In the genomic region with DNA sequence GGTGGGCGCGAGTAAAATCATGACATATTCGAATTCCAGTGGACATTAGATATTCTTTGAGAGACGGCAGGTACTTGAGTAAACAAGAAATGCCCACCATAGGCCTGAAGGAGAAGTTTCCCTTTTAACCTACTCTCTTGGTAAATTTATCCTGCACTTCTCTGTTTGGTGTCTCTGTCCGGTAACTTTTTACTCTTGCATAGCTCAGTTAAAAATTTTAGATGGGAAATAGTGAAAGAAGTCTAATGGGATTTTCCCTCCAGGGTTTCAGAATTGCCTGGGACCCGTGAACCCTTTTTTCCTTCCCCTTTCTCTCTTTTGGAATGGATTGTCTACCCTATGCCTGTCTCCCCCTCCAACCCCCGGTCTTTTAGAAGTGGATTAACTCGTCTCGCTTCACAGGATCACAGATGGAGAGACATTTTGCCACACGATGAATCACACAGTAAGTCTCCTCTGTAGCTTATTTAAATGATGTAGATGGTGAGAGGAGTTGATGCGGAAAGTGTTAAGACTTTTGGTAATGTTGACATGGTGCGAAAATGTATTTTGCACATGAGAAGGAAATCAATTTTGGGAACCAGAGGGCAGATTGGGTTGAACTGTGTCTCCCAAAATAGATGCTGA, we compare ENCODE assay signal across 8 cellular contexts. TPM values are rescaled to one million over a fixed set of nuclear protein-coding genes. Genes with fewer than 3 reads are reported as not detected.
DNase-seq lines count a peak whose midpoint lies in the region; ATAC-seq and TF ChIP-seq lines count a peak whose summit lies in the region.

No MANE protein-coding gene starts in this region.

- H3K4me3 ChIP-seq in heart left ventricle (peak overlapping the region; percentile 67 to 100 (median 93)), RWPE2 (ENCODE audit: severe bottlenecking) (peak overlapping the region; percentile 59), esophagus squamous epithelium (peak overlapping the region; percentile 74 to 100 (median 94)), rectal smooth muscle tissue (ENCODE audit: low read length) (peak overlapping the region; percentile 91)

- H3K27me3 ChIP-seq in heart left ventricle (no peaks in the 10 kb centered on the region), RWPE2 (ENCODE audit: insufficient read depth, poor library complexity, severe bottlenecking) (no peaks in the 10 kb centered on the region), esophagus squamous epithelium (no peaks in the 10 kb centered on the region), rectal smooth muscle tissue (ENCODE audit: control insufficient read depth, insufficient read depth, low read length) (no peaks in the 10 kb centered on the region)

- H3K36me3 ChIP-seq in heart left ventricle = peaks cover 0 to 12% (median 5%) of the 10 kb centered on the region in 9 donors
- peaks cover 12% of the 10 kb centered on the region for H3K36me3 ChIP-seq in RWPE2 (ENCODE audit: low read depth)
- H3K36me3 ChIP-seq in esophagus squamous epithelium = peaks cover 0 to 12% (median 0%) of the 10 kb centered on the region in 3 donors
- no peaks in the 10 kb centered on the region for H3K36me3 ChIP-seq in rectal smooth muscle tissue (ENCODE audit: control insufficient read depth, insufficient read depth, low read length)

- peaks cover 0 to 23% (median 10%) of the 10 kb centered on the region in 12 donors for H3K4me1 ChIP-seq in heart left ventricle
- H3K4me1 ChIP-seq in RWPE2 (ENCODE audit: insufficient read depth, poor library complexity, severe bottlenecking) = peaks cover 4% of the 10 kb centered on the region
- peaks cover 5 to 22% (median 7%) of the 10 kb centered on the region in 3 donors for H3K4me1 ChIP-seq in esophagus squamous epithelium
- peaks cover 6% of the 10 kb centered on the region for H3K4me1 ChIP-seq in rectal smooth muscle tissue (ENCODE audit: control insufficient read depth, insufficient read depth, low read length)

- H3K27ac ChIP-seq in heart left ventricle (peak overlapping the region in 8 of 12 donors; percentile 76 to 92 (median 85)), RWPE2 (ENCODE audit: poor library complexity, severe bottlenecking) (peak overlapping the region; percentile 58), esophagus squamous epithelium (peak overlapping the region; percentile 88 to 95 (median 94)), rectal smooth muscle tissue (ENCODE audit: low read depth, low read length) (no peak overlapping the region)

- 25 to 36% (median 32%) methylated on average over 12 of the region's 12 CpGs for WGBS in heart left ventricle, 4 donors
- 9 to 12% methylated on average over 11 to 12 of the region's 12 CpGs for WGBS in esophagus squamous epithelium, 2 donors

- H3K9ac ChIP-seq in rectal smooth muscle tissue (ENCODE audit: low read length) = no peak overlapping the region

- H3K9me3 ChIP-seq in heart left ventricle (no peaks in the 10 kb centered on the region), RWPE2 (ENCODE audit: severe bottlenecking) (no peaks in the 10 kb centered on the region), esophagus squamous epithelium (no peaks in the 10 kb centered on the region)

- intact Hi-C loops in heart left ventricle (cut with DNase I) = loop anchor here in 4 of 10 donors (5.0 to 10.0 kb wide), 5 partner anchors 422 to 515 kb away; no protein-coding TSS in a partner anchor
- intact Hi-C loops in Right ventricle myocardium superior (cut with DNase I) = no loop called here
- intact Hi-C loops in esophagus squamous epithelium (cut with DNase I) = no loop called here

- DNase-seq in heart left ventricle (no peak), Right ventricle myocardium superior (no peak), RWPE2 (ENCODE audit: low spot score) (no peak), esophagus squamous epithelium (lab: John Stamatoyannopoulos, UW) (no peak), NCI-H510A (lab: John Stamatoyannopoulos, UW) (no peak), cortex of kidney (lab: John Stamatoyannopoulos, UW) (no peak)

- ATAC-seq in heart left ventricle (peak in 1 of 4 donors; percentile 1), Right ventricle myocardium superior (ENCODE audit: poor library complexity) (no peak), HG02884 (IDR thresholded peaks at IDR 0.05; ENCODE audit: unreplicated experiment) (peak; percentile 4), RWPE2 (ENCODE audit: low read depth) (peak; percentile 6; the same call in 2 of the 3 replicates)

- TF ChIP-seq POLR2A in heart left ventricle (IDR thresholded peaks at IDR 0.05) (no peak), esophagus squamous epithelium (IDR thresholded peaks at IDR 0.05) (no peak)

- no peak for TF ChIP-seq CTCF in heart left ventricle (IDR thresholded peaks at IDR 0.05)
- TF ChIP-seq CTCF in RWPE2 (IDR thresholded peaks at IDR 0.05; ENCODE audit: poor library complexity, severe bottlenecking) = peak; percentile 54
- TF ChIP-seq CTCF in esophagus squamous epithelium (IDR thresholded peaks at IDR 0.05) = no peak

RNA-seq across cellular contexts. Expression of a gene that starts 0.5 kb away (rescaled TPM):
- total RNA-seq in heart left ventricle = 10 to 100 TPM; 21.5 to 88.1 (median 42.1) TPM
- polyA plus RNA-seq in heart left ventricle = 10 to 100 TPM; 26.0 to 58.6 TPM
- total RNA-seq in Right ventricle myocardium superior = 45.1 TPM
- total RNA-seq in esophagus squamous epithelium = 10 to 100 TPM; 12.1 to 25.7 (median 19.5) TPM

RNA-seq across cellular contexts. Expression of a gene that starts 7.6 kb away (rescaled TPM):
- 1 to 10 TPM in 2 of 9 donors, under 1 TPM in 4, not detected in 3; 0.37 to 2.0 (median 0.56) TPM for total RNA-seq in heart left ventricle
- polyA plus RNA-seq in heart left ventricle = 1 to 10 TPM; 1.8 to 3.1 TPM
- 1.9 TPM for total RNA-seq in Right ventricle myocardium superior
- total RNA-seq in esophagus squamous epithelium = not detected
